8 cellular contexts compared by ENCODE assay signal in the genomic region with DNA sequence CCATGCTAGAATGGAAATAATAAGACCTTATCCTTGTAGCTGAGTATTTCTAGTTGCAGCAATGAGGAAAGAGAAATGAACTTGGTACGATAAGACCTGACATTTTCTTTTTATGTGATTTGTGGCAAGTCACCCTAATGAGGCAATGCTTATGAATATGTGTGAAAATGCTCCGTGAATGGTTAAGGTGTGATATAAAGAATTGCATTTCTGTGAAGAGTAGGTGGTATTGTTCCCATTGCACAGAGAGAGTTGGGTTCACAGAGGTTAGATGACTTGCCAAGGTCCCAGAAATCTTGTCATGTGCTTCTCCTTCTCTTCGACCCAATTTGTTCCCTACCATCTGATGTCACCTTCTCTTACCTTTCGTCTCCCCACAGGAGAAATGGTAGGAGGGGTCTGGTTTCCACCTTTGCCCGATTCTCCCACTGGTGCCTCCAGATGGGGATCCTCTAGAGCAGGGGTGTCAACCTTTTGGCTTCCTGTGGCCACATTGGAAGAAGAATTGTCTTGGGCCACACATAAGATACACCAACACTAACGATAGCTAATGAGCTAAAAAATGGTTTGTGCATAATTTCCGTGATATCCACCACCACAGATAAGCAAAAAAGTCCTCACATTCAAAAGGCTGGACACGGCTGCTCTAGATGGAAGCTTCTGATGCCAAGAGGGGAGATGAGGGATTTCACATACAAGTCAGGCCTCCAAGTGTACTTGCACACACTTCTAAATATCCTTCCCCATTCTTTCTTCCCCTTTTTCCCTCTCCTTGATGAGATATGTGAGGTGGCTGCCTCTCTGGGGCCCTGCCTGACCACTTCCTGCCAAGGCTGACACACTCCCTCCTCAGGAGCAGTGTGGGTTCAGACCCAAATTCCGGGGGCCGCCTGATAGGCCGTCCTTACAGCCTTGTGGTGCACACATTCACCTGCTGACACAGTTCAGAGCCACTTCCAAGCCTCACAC.
DNase-seq lines count a peak whose midpoint lies in the region; ATAC-seq and TF ChIP-seq lines count a peak whose summit lies in the region.

No MANE protein-coding gene starts in this region.

- no peak for TF ChIP-seq CTCF in DOHH2 (IDR thresholded peaks at IDR 0.05; ENCODE audit: low read depth, low read length, poor library complexity, severe bottlenecking)
- TF ChIP-seq CTCF in RWPE1 (conservative IDR thresholded peaks at IDR 0.05; ENCODE audit: low read depth) = no peak

- H3K4me1 ChIP-seq in DOHH2 (ENCODE audit: control insufficient read depth, low read length) = peaks cover 45% of the 10 kb centered on the region

- H3K27ac Mint-ChIP-seq in activated naive CD8-positive, alpha-beta T cell = peak overlapping the region; percentile 30
- H3K27ac Mint-ChIP-seq in stimulated activated memory B cell treated with anti-CD40 and anti-IgM and Interleukin-4, amounts not matched to agents 10 μg/mL and 1 μg/mL and 100 μg/mL, for 72 hours = peak overlapping the region; percentile 82

- H3K36me3 Mint-ChIP-seq in activated naive CD8-positive, alpha-beta T cell = peaks cover 23% of the 10 kb centered on the region
- peaks cover 79% of the 10 kb centered on the region for H3K36me3 Mint-ChIP-seq in stimulated activated memory B cell treated with anti-CD40 and anti-IgM and Interleukin-4, amounts not matched to agents 10 μg/mL and 1 μg/mL and 100 μg/mL, for 72 hours

- H3K27me3 ChIP-seq in DOHH2 (ENCODE audit: control insufficient read depth, low read length) = peaks cover 16% of the 10 kb centered on the region

- peak overlapping the region; percentile 12 for H3K4me3 Mint-ChIP-seq in activated naive CD8-positive, alpha-beta T cell
- H3K4me3 Mint-ChIP-seq in stimulated activated memory B cell treated with anti-CD40 and anti-IgM and Interleukin-4, amounts not matched to agents 10 μg/mL and 1 μg/mL and 100 μg/mL, for 72 hours = peak overlapping the region; percentile 32

- ATAC-seq in GM21529 (IDR thresholded peaks at IDR 0.05; ENCODE audit: unreplicated experiment) (peak; percentile 61), HG02938 (IDR thresholded peaks at IDR 0.05; ENCODE audit: unreplicated experiment) (no peak)
- peak; percentile 74 for ATAC-seq in stimulated activated memory B cell treated with anti-CD40 and anti-IgM and Interleukin-4, amounts not matched to agents 10 μg/mL and 1 μg/mL and 100 μg/mL, for 72 hours

- no peaks in the 10 kb centered on the region for H3K9me2 ChIP-seq in DOHH2 (replicated peaks; ENCODE audit: control insufficient read depth, low read length)

- peaks cover 5% of the 10 kb centered on the region for H4K20me1 ChIP-seq in DOHH2 (ENCODE audit: control insufficient read depth, insufficient read depth, low read depth, low read length)

- CTCF ChIA-PET in RWPE1 (lab: Yijun Ruan, JAX) = no interaction called here

- H3K9me3 ChIP-seq in DOHH2 (ENCODE audit: control insufficient read depth, insufficient read depth, low read length) = no peaks in the 10 kb centered on the region

- DNase-seq in NOMO-1 (lab: John Stamatoyannopoulos, UW; ENCODE audit: unreplicated experiment in 2 of 2) (peak; percentile 94 to 97), DMS 273 treated with DMSO at 0.1 percent for 48 hours (lab: John Stamatoyannopoulos, UW) (no peak), RWPE1 (ENCODE audit: low spot score) (no peak)

- peaks cover 24% of the 10 kb centered on the region for H3K4me1 Mint-ChIP-seq in activated naive CD8-positive, alpha-beta T cell (ENCODE audit: low read depth)
- H3K4me1 Mint-ChIP-seq in stimulated activated memory B cell treated with anti-CD40 and anti-IgM and Interleukin-4, amounts not matched to agents 10 μg/mL and 1 μg/mL and 100 μg/mL, for 72 hours = peaks cover 67% of the 10 kb centered on the region

- peaks cover 4% of the 10 kb centered on the region for H3F3A ChIP-seq in DOHH2 (ENCODE audit: control insufficient read depth, insufficient read depth)

- H3K27ac ChIP-seq in DOHH2 (ENCODE audit: low read depth, low read length) = no peak overlapping the region
- H3K27ac ChIP-seq in RWPE1 = no peak overlapping the region

- H3K79me2 ChIP-seq in DOHH2 (ENCODE audit: control insufficient read depth, low read length) = no peaks in the 10 kb centered on the region

- no peaks in the 10 kb centered on the region for H3K27me3 Mint-ChIP-seq in activated naive CD8-positive, alpha-beta T cell
- no peaks in the 10 kb centered on the region for H3K27me3 Mint-ChIP-seq in stimulated activated memory B cell treated with anti-CD40 and anti-IgM and Interleukin-4, amounts not matched to agents 10 μg/mL and 1 μg/mL and 100 μg/mL, for 72 hours

- H3K4me3 ChIP-seq in DOHH2 (ENCODE audit: low read length) = peak overlapping the region; percentile 21

- H3K9me3 Mint-ChIP-seq in activated naive CD8-positive, alpha-beta T cell (ENCODE audit: low read depth) = no peaks in the 10 kb centered on the region
- H3K9me3 Mint-ChIP-seq in stimulated activated memory B cell treated with anti-CD40 and anti-IgM and Interleukin-4, amounts not matched to agents 10 μg/mL and 1 μg/mL and 100 μg/mL, for 72 hours = no peaks in the 10 kb centered on the region

- peak overlapping the region; percentile 48 for H3K4me2 ChIP-seq in DOHH2 (ENCODE audit: low read length)

- POLR2A ChIA-PET in RWPE1 (lab: Yijun Ruan, JAX; ENCODE audit: low non-redundant PET) = no interaction called here

- H3K36me3 ChIP-seq in DOHH2 (ENCODE audit: control insufficient read depth, low read length) = no peaks in the 10 kb centered on the region

Comparison
In these comparisons a context has a peak if more than half of its experiments do, and no peak if none do; other contexts are left out.
1. DNase-seq: peak in NOMO-1 (2 of 2); none in DMS 273 treated with DMSO at 0.1 percent for 48 hours (single experiment) and RWPE1 (single experiment).